Comparison of ENCODE assay signal across 14 cellular contexts in the genomic region with DNA sequence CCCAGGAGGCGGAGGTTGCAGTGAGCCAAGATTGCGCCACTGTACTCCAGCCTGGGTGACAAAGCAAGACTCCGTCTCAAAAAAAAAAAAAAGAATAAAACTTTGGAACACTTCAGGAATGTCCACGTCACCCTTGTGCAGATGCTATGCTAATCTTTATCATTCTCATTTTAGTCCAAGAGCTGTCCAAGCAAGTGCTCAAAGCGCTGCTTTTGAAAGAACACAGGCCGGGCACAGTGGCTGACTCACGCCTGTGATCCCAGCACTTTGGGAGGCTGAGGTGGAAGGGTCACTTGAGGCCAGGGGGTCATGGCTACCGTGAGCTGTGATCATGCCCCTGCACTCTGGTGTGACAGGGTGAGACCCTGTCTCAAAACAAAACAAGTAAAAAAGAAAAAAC. TPM values are rescaled to one million over a fixed set of nuclear protein-coding genes. Genes with fewer than 3 reads are reported as not detected.
DNase-seq lines count a peak whose midpoint lies in the region; ATAC-seq and TF ChIP-seq lines count a peak whose summit lies in the region.
"Had no signal": no experiment of that assay in that cellular context is flagged by ENCODE, and none has a peak within 500 bp of the region (broad histone marks: within the 10 kb centered on the region; RNA-seq: fewer than 3 reads in every experiment).

No MANE protein-coding gene starts in this region.

- no peak overlapping the region for H3K4me3 Mint-ChIP-seq in activated T-helper 1 cell treated with anti-CD3 and anti-CD28 coated beads, Interleukin-12 subunit alpha, Interleukin-12 subunit beta, Interleukin-2, Interleukin-4 antibody, amounts not matched to agents 30 ng/mL and 10 ng/mL and 1 ng/mL, durations not matched to agents 14 hours and 24 hours and 36 hours
- H3K4me3 Mint-ChIP-seq in stimulated activated naive B cell treated with anti-CD40 and anti-IgM and Interleukin-4, amounts not matched to agents 10 μg/mL and 1 μg/mL and 100 μg/mL, for 72 hours, result no peak overlapping the region

- H3K27me3 ChIP-seq in right atrium auricular region, result no peaks in the 10 kb centered on the region
- H3K27me3 ChIP-seq: ovary had no signal

- H3K27ac Mint-ChIP-seq in activated T-helper 1 cell treated with anti-CD3 and anti-CD28 coated beads, Interleukin-12 subunit alpha, Interleukin-12 subunit beta, Interleukin-2, Interleukin-4 antibody, amounts not matched to agents 30 ng/mL and 10 ng/mL and 1 ng/mL, durations not matched to agents 14 hours and 24 hours and 36 hours, result peak overlapping the region; percentile 54
- peak overlapping the region; percentile 89 for H3K27ac Mint-ChIP-seq in stimulated activated naive B cell treated with anti-CD40 and anti-IgM and Interleukin-4, amounts not matched to agents 10 μg/mL and 1 μg/mL and 100 μg/mL, for 72 hours

- H3K27ac ChIP-seq in right atrium auricular region, result no peak overlapping the region
- H3K27ac ChIP-seq: ovary, thoracic aorta had no signal

- peaks cover 10% of the 10 kb centered on the region for H3K4me1 Mint-ChIP-seq in activated T-helper 1 cell treated with anti-CD3 and anti-CD28 coated beads, Interleukin-12 subunit alpha, Interleukin-12 subunit beta, Interleukin-2, Interleukin-4 antibody, amounts not matched to agents 30 ng/mL and 10 ng/mL and 1 ng/mL, durations not matched to agents 14 hours and 24 hours and 36 hours (ENCODE audit: low read depth)
- peaks cover 25 to 64% of the 10 kb centered on the region in 2 donors for H3K4me1 Mint-ChIP-seq in stimulated activated naive B cell treated with anti-CD40 and anti-IgM and Interleukin-4, amounts not matched to agents 10 μg/mL and 1 μg/mL and 100 μg/mL, for 72 hours

- no peak for TF ChIP-seq CTCF in right atrium auricular region (IDR thresholded peaks at IDR 0.05)
- no peak for TF ChIP-seq CTCF in fibroblast of the aortic adventitia (IDR thresholded peaks at IDR 0.05; ENCODE audit: insufficient read depth, low read length)

- H3K9me3 Mint-ChIP-seq in activated T-helper 1 cell treated with anti-CD3 and anti-CD28 coated beads, Interleukin-12 subunit alpha, Interleukin-12 subunit beta, Interleukin-2, Interleukin-4 antibody, amounts not matched to agents 30 ng/mL and 10 ng/mL and 1 ng/mL, durations not matched to agents 14 hours and 24 hours and 36 hours, result no peaks in the 10 kb centered on the region
- H3K9me3 Mint-ChIP-seq in stimulated activated naive B cell treated with anti-CD40 and anti-IgM and Interleukin-4, amounts not matched to agents 10 μg/mL and 1 μg/mL and 100 μg/mL, for 72 hours, result no peaks in the 10 kb centered on the region
- H3K9me3 Mint-ChIP-seq: activated naive CD4-positive, alpha-beta T cell treated with anti-CD3 and anti-CD28 coated beads, Interleukin-2, amount 50 U/mL, for 72 hours had no signal

- H3K27me3 Mint-ChIP-seq in activated T-helper 1 cell treated with anti-CD3 and anti-CD28 coated beads, Interleukin-12 subunit alpha, Interleukin-12 subunit beta, Interleukin-2, Interleukin-4 antibody, amounts not matched to agents 30 ng/mL and 10 ng/mL and 1 ng/mL, durations not matched to agents 14 hours and 24 hours and 36 hours (ENCODE audit: insufficient read depth), result no peaks in the 10 kb centered on the region
- no peaks in the 10 kb centered on the region for H3K27me3 Mint-ChIP-seq in stimulated activated naive B cell treated with anti-CD40 and anti-IgM and Interleukin-4, amounts not matched to agents 10 μg/mL and 1 μg/mL and 100 μg/mL, for 72 hours

- peak; percentile 26 for ATAC-seq in Right ventricle myocardium inferior
- ATAC-seq in stimulated activated naive B cell treated with anti-CD40 and anti-IgM and Interleukin-4, amounts not matched to agents 10 μg/mL and 1 μg/mL and 100 μg/mL, for 72 hours (replicated peaks), result no peak
- ATAC-seq: esophagus mucosa had no signal

- peaks cover 21% of the 10 kb centered on the region for H3K36me3 Mint-ChIP-seq in activated T-helper 1 cell treated with anti-CD3 and anti-CD28 coated beads, Interleukin-12 subunit alpha, Interleukin-12 subunit beta, Interleukin-2, Interleukin-4 antibody, amounts not matched to agents 30 ng/mL and 10 ng/mL and 1 ng/mL, durations not matched to agents 14 hours and 24 hours and 36 hours (ENCODE audit: low read depth)
- H3K36me3 Mint-ChIP-seq in stimulated activated naive B cell treated with anti-CD40 and anti-IgM and Interleukin-4, amounts not matched to agents 10 μg/mL and 1 μg/mL and 100 μg/mL, for 72 hours, result peaks cover 62 to 71% of the 10 kb centered on the region in 2 donors

- H3K36me3 ChIP-seq in right atrium auricular region, result peaks cover 35% of the 10 kb centered on the region
- H3K36me3 ChIP-seq: ovary had no signal

- intact Hi-C loops in Right ventricle myocardium inferior (cut with DNase I), result no loop called here
- intact Hi-C loops in activated T-helper 1 cell treated with anti-CD3 and anti-CD28 coated beads, Interleukin-12 subunit alpha, Interleukin-12 subunit beta, Interleukin-2, Interleukin-4 antibody, amounts not matched to agents 30 ng/mL and 10 ng/mL and 1 ng/mL, durations not matched to agents 14 hours and 24 hours and 36 hours (cut with micrococcal nuclease), result no loop called here

- H3K4me3 ChIP-seq in right atrium auricular region (no peak overlapping the region), fibroblast of the aortic adventitia (ENCODE audit: low read depth, low read length) (no peak overlapping the region)
- H3K4me3 ChIP-seq: ovary, thoracic aorta had no signal

- no peaks in the 10 kb centered on the region for H3K4me1 ChIP-seq in right atrium auricular region

- DNase-seq in Right ventricle myocardium inferior (ENCODE audit: missing footprints) (no peak), right atrium auricular region (ENCODE audit: low spot score) (no peak), fibroblast of the aortic adventitia (ENCODE audit: low read depth) (peak; percentile 75), activated gamma-delta T cell (lab: John Stamatoyannopoulos, UW) (no peak), COR-L47 (lab: John Stamatoyannopoulos, UW) (no peak)
- no peak for DNase-seq in activated T-helper 1 cell treated with anti-CD3 and anti-CD28 coated beads, Interleukin-12 subunit alpha, Interleukin-12 subunit beta, Interleukin-2, Interleukin-4 antibody, amounts not matched to agents 30 ng/mL and 10 ng/mL and 1 ng/mL, durations not matched to agents 14 hours and 24 hours and 36 hours (ENCODE audit: low spot score)
- DNase-seq in stimulated activated naive B cell treated with anti-CD40 and anti-IgM and Interleukin-4, amounts not matched to agents 10 μg/mL and 1 μg/mL and 100 μg/mL, for 72 hours, result no peak
- DNase-seq in activated effector memory CD4-positive, alpha-beta T cell treated with anti-CD3 and anti-CD28 coated beads, Interleukin-2, amount 50 U/mL, for 16 hours, result no peak
- DNase-seq: NCI-H1930, NCI-H82, ovary had no signal

- H3K9me3 ChIP-seq in right atrium auricular region, result no peaks in the 10 kb centered on the region
- H3K9me3 ChIP-seq: ovary, thoracic aorta had no signal

RNA-seq across cellular contexts. Expression of gene UQCR11, which starts 11.1 kb away (rescaled TPM):
- total RNA-seq in Right ventricle myocardium inferior (1,146 TPM), right atrium auricular region (100 to 1,000 TPM; 172 to 191 TPM), fibroblast of the aortic adventitia (ENCODE audit: low replicate concordance) (28.9 and 37.6 TPM in 2 replicates)
- 171 and 176 TPM in 2 replicates for total RNA-seq in activated T-helper 1 cell treated with anti-CD3 and anti-CD28 coated beads, Interleukin-12 subunit alpha, Interleukin-12 subunit beta, Interleukin-2, Interleukin-4 antibody, amounts not matched to agents 30 ng/mL and 10 ng/mL and 1 ng/mL, durations not matched to agents 14 hours and 24 hours and 36 hours

RNA-seq across cellular contexts. Expression of gene MBD3, which starts 23.7 kb away (rescaled TPM):
- total RNA-seq in Right ventricle myocardium inferior (64.2 TPM), right atrium auricular region (10 to 100 TPM; 64.3 to 86.8 TPM), fibroblast of the aortic adventitia (ENCODE audit: low replicate concordance) (66.3 and 77.3 TPM in 2 replicates)
- total RNA-seq in activated T-helper 1 cell treated with anti-CD3 and anti-CD28 coated beads, Interleukin-12 subunit alpha, Interleukin-12 subunit beta, Interleukin-2, Interleukin-4 antibody, amounts not matched to agents 30 ng/mL and 10 ng/mL and 1 ng/mL, durations not matched to agents 14 hours and 24 hours and 36 hours, result 136 and 139 TPM in 2 replicates

RNA-seq across cellular contexts. Expression of gene TCF3, which starts 36.0 kb away (rescaled TPM):
- 25.3 TPM for total RNA-seq in Right ventricle myocardium inferior
- 10 to 100 TPM; 18.5 to 28.7 TPM for total RNA-seq in right atrium auricular region
- total RNA-seq in activated T-helper 1 cell treated with anti-CD3 and anti-CD28 coated beads, Interleukin-12 subunit alpha, Interleukin-12 subunit beta, Interleukin-2, Interleukin-4 antibody, amounts not matched to agents 30 ng/mL and 10 ng/mL and 1 ng/mL, durations not matched to agents 14 hours and 24 hours and 36 hours, result 163 and 172 TPM in 2 replicates
- 27.0 and 74.2 TPM in 2 replicates for total RNA-seq in fibroblast of the aortic adventitia (ENCODE audit: low replicate concordance)

RNA-seq across cellular contexts. Expression of gene MEX3D, which starts 48.3 kb away (rescaled TPM):
- total RNA-seq in Right ventricle myocardium inferior (9.6 TPM), right atrium auricular region (10 to 100 TPM in 1 of 2 donors, 1 to 10 TPM in 1; 7.5 to 17.0 TPM), fibroblast of the aortic adventitia (ENCODE audit: low replicate concordance) (19.0 and 27.6 TPM in 2 replicates)
- total RNA-seq in activated T-helper 1 cell treated with anti-CD3 and anti-CD28 coated beads, Interleukin-12 subunit alpha, Interleukin-12 subunit beta, Interleukin-2, Interleukin-4 antibody, amounts not matched to agents 30 ng/mL and 10 ng/mL and 1 ng/mL, durations not matched to agents 14 hours and 24 hours and 36 hours, result 14.6 and 15.0 TPM in 2 replicates
